ENCODE assay signal across 9 cellular contexts in genomic region chr17:7435676-7436555, GRCh38. TPM values are rescaled to one million over a fixed set of nuclear protein-coding genes. Genes with fewer than 3 reads are reported as not detected.
DNase-seq lines count a peak whose midpoint lies in the region; ATAC-seq, FAIRE-seq and TF ChIP-seq lines count a peak whose summit lies in the region.
"Had no signal": no experiment of that assay in that cellular context is flagged by ENCODE, and none has a peak within 500 bp of the region (broad histone marks: within the 10 kb centered on the region; RNA-seq: fewer than 3 reads in every experiment).

No MANE protein-coding gene starts in this region.

- H3K4me3 Mint-ChIP-seq in activated T-helper 17 cell treated with anti-CD3 and anti-CD28 coated beads, Interleukin-2, amount 50 U/mL, for 72 hours = peak overlapping the region; percentile 95

- no peaks in the 10 kb centered on the region for H3K9me3 Mint-ChIP-seq in activated T-helper 17 cell treated with anti-CD3 and anti-CD28 coated beads, Interleukin-2, amount 50 U/mL, for 72 hours

- TF ChIP-seq POLR2A in GM12892 (IDR thresholded peaks at IDR 0.05; ENCODE audit: low read depth, low read length) = peak; percentile 40; the same call in 1 of the 2 replicates

- DNase-seq in GM12892 (ENCODE audit: insufficient read length) (no peak), germinal center (ENCODE audit: low spot score) (peak; percentile 64), AML-193 (lab: John Stamatoyannopoulos, UW) (no peak), NCI-H2081 treated with DMSO at 0.1 percent for 48 hours (lab: John Stamatoyannopoulos, UW) (no peak)

- H3K9me2 ChIP-seq in OCI-LY1 (ENCODE audit: low read depth, low read length) = no peaks in the 10 kb centered on the region

- peaks cover 18% of the 10 kb centered on the region for H3K4me1 Mint-ChIP-seq in activated T-helper 17 cell treated with anti-CD3 and anti-CD28 coated beads, Interleukin-2, amount 50 U/mL, for 72 hours

- no peak overlapping the region for H2AFZ ChIP-seq in OCI-LY1 (ENCODE audit: low read length)

- H3K27me3 ChIP-seq in OCI-LY1 (ENCODE audit: insufficient read depth, low read length) (peaks cover 17% of the 10 kb centered on the region), rectal smooth muscle tissue (ENCODE audit: control insufficient read depth, insufficient read depth, low read length) (peaks cover 24% of the 10 kb centered on the region)

- H3K36me3 Mint-ChIP-seq in activated T-helper 17 cell treated with anti-CD3 and anti-CD28 coated beads, Interleukin-2, amount 50 U/mL, for 72 hours (ENCODE audit: low read depth) = peaks cover 47% of the 10 kb centered on the region

- peak overlapping the region; percentile 76 for H3K4me3 ChIP-seq in OCI-LY1 (ENCODE audit: low read depth, low read length, poor library complexity, severe bottlenecking)
- H3K4me3 ChIP-seq in rectal smooth muscle tissue (ENCODE audit: low read length) = peak overlapping the region; percentile 67

- H3K9ac ChIP-seq in OCI-LY1 (ENCODE audit: low read length) (peak overlapping the region; percentile 74), rectal smooth muscle tissue (ENCODE audit: low read length) (peak overlapping the region; percentile 57)

- H3K4me1 ChIP-seq in OCI-LY1 (ENCODE audit: insufficient read depth, low read length, severe bottlenecking) (peaks cover 47% of the 10 kb centered on the region), rectal smooth muscle tissue (ENCODE audit: control insufficient read depth, insufficient read depth, low read length) (peaks cover 15% of the 10 kb centered on the region)

- no peaks in the 10 kb centered on the region for H4K20me1 ChIP-seq in OCI-LY1 (ENCODE audit: insufficient read depth, low read length)

- H3K79me2 ChIP-seq in OCI-LY1 (ENCODE audit: insufficient read depth, low read length) = no peaks in the 10 kb centered on the region

- peaks cover 13% of the 10 kb centered on the region for H3K27me3 Mint-ChIP-seq in activated T-helper 17 cell treated with anti-CD3 and anti-CD28 coated beads, Interleukin-2, amount 50 U/mL, for 72 hours

- H3K36me3 ChIP-seq in OCI-LY1 (ENCODE audit: insufficient read depth, low read length) (peaks cover 3% of the 10 kb centered on the region; the same call in 1 of the 2 replicates), rectal smooth muscle tissue (ENCODE audit: control insufficient read depth, insufficient read depth, low read length) (no peaks in the 10 kb centered on the region)

- no peak for FAIRE-seq in GM12892 (lab: Jason Lieb, UNC)

- peak; percentile 19 for ATAC-seq in HG02852 (IDR thresholded peaks at IDR 0.05; ENCODE audit: unreplicated experiment)
- ATAC-seq in activated T-helper 17 cell treated with anti-CD3 and anti-CD28 coated beads, Interleukin-2, amount 50 U/mL, for 72 hours (replicated peaks) = peak; percentile 28

- H3K9me3 ChIP-seq in OCI-LY1 (ENCODE audit: low read length) = no peaks in the 10 kb centered on the region

- H3F3A ChIP-seq in OCI-LY1 (ENCODE audit: insufficient read depth, low read length) = no peaks in the 10 kb centered on the region

- H3K27ac Mint-ChIP-seq in activated T-helper 17 cell treated with anti-CD3 and anti-CD28 coated beads, Interleukin-2, amount 50 U/mL, for 72 hours = peak overlapping the region; percentile 94

- H3K27ac ChIP-seq in OCI-LY1 (ENCODE audit: low read depth, low read length, poor library complexity, severe bottlenecking) (peak overlapping the region; percentile 86), rectal smooth muscle tissue (ENCODE audit: low read depth, low read length) (no peak overlapping the region)

- TF ChIP-seq CTCF in OCI-LY1 (IDR thresholded peaks at IDR 0.05; ENCODE audit: low read length) = peak; percentile 61

- peak overlapping the region; percentile 99 for H3K4me2 ChIP-seq in OCI-LY1 (ENCODE audit: low read length)

RNA-seq across cellular contexts. Expression of gene TMEM102, which starts 0.7 kb away (rescaled TPM):
- polyA plus RNA-seq in GM12892 (2012; ENCODE audit: missing spikeins) = 3.7 TPM
- total RNA-seq in activated T-helper 17 cell treated with anti-CD3 and anti-CD28 coated beads, Interleukin-2, amount 50 U/mL, for 72 hours = 10 to 100 TPM; 17.7 to 18.0 TPM

RNA-seq across cellular contexts. Expression of gene FGF11, which starts 3.4 kb away (rescaled TPM):
- 11.9 TPM for polyA plus RNA-seq in GM12892 (2012; ENCODE audit: missing spikeins)
- total RNA-seq in activated T-helper 17 cell treated with anti-CD3 and anti-CD28 coated beads, Interleukin-2, amount 50 U/mL, for 72 hours = 10 to 100 TPM in 1 of 2 donors, 1 to 10 TPM in 1; 4.4 to 16.9 TPM

RNA-seq across cellular contexts. Expression of gene SPEM3, which starts 7.3 kb away (rescaled TPM):
- polyA plus RNA-seq in GM12892 (2012; ENCODE audit: missing spikeins) = not detected
- total RNA-seq in activated T-helper 17 cell treated with anti-CD3 and anti-CD28 coated beads, Interleukin-2, amount 50 U/mL, for 72 hours = not detected
- total RNA-seq: dermis microvascular lymphatic vessel endothelial cell had no signal

RNA-seq across cellular contexts. Expression of gene CHRNB1, which starts 8.9 kb away (rescaled TPM):
- 12.8 TPM for polyA plus RNA-seq in GM12892 (2012; ENCODE audit: missing spikeins)
- total RNA-seq in activated T-helper 17 cell treated with anti-CD3 and anti-CD28 coated beads, Interleukin-2, amount 50 U/mL, for 72 hours = 10 to 100 TPM; 10.9 to 13.0 TPM

RNA-seq across cellular contexts. Expression of gene SPEM2, which starts 10.5 kb away (rescaled TPM):
- polyA plus RNA-seq in GM12892 (2012; ENCODE audit: missing spikeins) = not detected
- total RNA-seq in activated T-helper 17 cell treated with anti-CD3 and anti-CD28 coated beads, Interleukin-2, amount 50 U/mL, for 72 hours = not detected
- total RNA-seq: dermis microvascular lymphatic vessel endothelial cell had no signal
